In the genomic region with DNA sequence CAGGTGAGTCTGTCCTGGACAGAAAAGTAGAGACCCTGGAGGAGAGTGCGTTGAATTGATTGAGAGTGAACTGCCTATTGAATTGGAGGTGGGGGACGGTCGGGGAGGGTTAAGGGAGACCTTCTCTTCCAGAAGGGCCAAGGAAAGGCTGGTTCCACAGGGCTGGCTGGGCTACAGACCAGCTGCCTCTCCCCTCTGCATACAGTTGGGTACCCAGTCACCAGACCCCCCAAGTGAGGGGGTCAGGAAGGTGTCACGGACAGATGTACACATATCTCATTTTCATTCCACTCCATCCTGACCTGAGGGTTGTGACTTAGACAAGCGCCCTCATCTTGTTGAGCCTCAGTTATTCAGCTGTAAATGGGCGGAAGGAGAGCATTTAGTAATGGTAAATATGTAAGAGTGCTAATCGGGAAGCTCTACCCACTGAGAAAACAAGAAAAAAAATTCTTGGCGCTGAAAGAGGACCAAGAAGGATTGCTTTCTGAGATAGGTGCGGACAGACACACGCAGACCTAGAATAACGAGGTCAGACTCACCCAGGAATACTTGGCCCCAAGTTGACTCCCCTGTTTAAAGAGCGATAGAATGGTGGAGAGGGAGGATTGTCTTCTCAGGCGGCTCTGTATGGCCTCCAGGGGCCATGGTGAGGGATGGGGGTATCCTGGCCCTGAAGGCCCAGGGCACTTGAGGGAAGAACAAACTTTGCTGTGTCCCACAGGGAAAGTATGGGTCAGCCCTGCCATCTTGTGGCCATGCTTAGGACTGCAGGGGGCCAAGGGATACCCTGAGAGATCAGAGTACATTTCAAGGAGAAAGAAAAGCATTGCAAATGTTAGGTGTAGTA, we compare ENCODE assay signal across 8 cellular contexts. TPM values are rescaled to one million over a fixed set of nuclear protein-coding genes. Genes with fewer than 3 reads are reported as not detected.
DNase-seq lines count a peak whose midpoint lies in the region; ATAC-seq and TF ChIP-seq lines count a peak whose summit lies in the region.

No MANE protein-coding gene starts in this region.

- intact Hi-C loops in testis (cut with DNase I; ENCODE audit: low total_unique reads) = no loop called here

- H3K27ac ChIP-seq in SU-DHL-6 (ENCODE audit: low read depth, low read length) = no peak overlapping the region
- no peak overlapping the region for H3K27ac ChIP-seq in testis

- H2AFZ ChIP-seq in SU-DHL-6 (ENCODE audit: low read depth, low read length, severe bottlenecking) = no peak overlapping the region

- TF ChIP-seq POLR2A in testis (IDR thresholded peaks at IDR 0.05) = no peak

- no peaks in the 10 kb centered on the region for H3K4me1 ChIP-seq in testis

- no peak overlapping the region for H3K4me3 ChIP-seq in SU-DHL-6 (ENCODE audit: insufficient read depth, low read length, poor library complexity, severe bottlenecking)
- H3K4me3 ChIP-seq in testis = no peak overlapping the region

- H3K9me3 ChIP-seq in SU-DHL-6 (ENCODE audit: insufficient read depth, low read length) (no peaks in the 10 kb centered on the region), testis (no peaks in the 10 kb centered on the region)

- H3K9me2 ChIP-seq in SU-DHL-6 (replicated peaks; ENCODE audit: insufficient read depth, low read length) = no peaks in the 10 kb centered on the region

- no peak overlapping the region for H3K4me2 ChIP-seq in SU-DHL-6 (ENCODE audit: low read depth, low read length, poor library complexity, severe bottlenecking)

- no peaks in the 10 kb centered on the region for H3K79me2 ChIP-seq in SU-DHL-6 (ENCODE audit: insufficient read depth, low read length)

- WGBS in testis, 2 donors = 57 to 62% methylated on average over 13 of the region's 13 CpGs

- H3K27me3 ChIP-seq in SU-DHL-6 (ENCODE audit: low read length) (no peaks in the 10 kb centered on the region), testis (no peaks in the 10 kb centered on the region)

- no peaks in the 10 kb centered on the region for H3F3A ChIP-seq in SU-DHL-6 (ENCODE audit: insufficient read depth)

- TF ChIP-seq CTCF in SU-DHL-6 (IDR thresholded peaks at IDR 0.05; ENCODE audit: insufficient read depth, low read length, poor library complexity, severe bottlenecking) (peak; percentile 66), testis (IDR thresholded peaks at IDR 0.05) (peak; percentile 69 to 85 (median 74))

- H3K36me3 ChIP-seq in SU-DHL-6 (ENCODE audit: low read length) (no peaks in the 10 kb centered on the region), testis (ENCODE audit: low read depth, missing control alignments) (no peaks in the 10 kb centered on the region)

- H3K9ac ChIP-seq in SU-DHL-6 (ENCODE audit: low read length) = no peak overlapping the region

- H4K20me1 ChIP-seq in SU-DHL-6 (ENCODE audit: low read depth, low read length) = no peaks in the 10 kb centered on the region

- ATAC-seq in GM21717 (IDR thresholded peaks at IDR 0.05; ENCODE audit: unreplicated experiment) = peak; percentile 91

- DNase-seq in NK-92 treated with Interleukin-12 subunit alpha and Interleukin-12 subunit beta, amount 100 ng/mL, for 24 hours (lab: John Stamatoyannopoulos, UW) = peak; percentile 14
- DNase-seq in NK-92 (lab: John Stamatoyannopoulos, UW; ENCODE audit: unreplicated experiment) = no peak
- DNase-seq in HT-29 (ENCODE audit: low spot score) = peak; percentile 80
- peak; percentile 3 for DNase-seq in effector CD8-positive, alpha-beta T cell (lab: John Stamatoyannopoulos, UW)
- DNase-seq in medulla oblongata (ENCODE audit: extremely low spot score) = peak; percentile 75
- peak; percentile 79 for DNase-seq in testis

RNA-seq across cellular contexts. Expression of a gene that starts 7.2 kb away (rescaled TPM):
- not detected in 2 replicates for total RNA-seq in HT-29 (2014; rRNA removed; shearing (Covaris generic))
- under 1 TPM; 0.12 to 0.16 TPM for total RNA-seq in testis
- polyA plus RNA-seq in testis (ENCODE audit: insufficient read depth, low read depth, low replicate concordance) = 0.08 TPM
